10 cellular contexts compared by ENCODE assay signal in the genomic region with DNA sequence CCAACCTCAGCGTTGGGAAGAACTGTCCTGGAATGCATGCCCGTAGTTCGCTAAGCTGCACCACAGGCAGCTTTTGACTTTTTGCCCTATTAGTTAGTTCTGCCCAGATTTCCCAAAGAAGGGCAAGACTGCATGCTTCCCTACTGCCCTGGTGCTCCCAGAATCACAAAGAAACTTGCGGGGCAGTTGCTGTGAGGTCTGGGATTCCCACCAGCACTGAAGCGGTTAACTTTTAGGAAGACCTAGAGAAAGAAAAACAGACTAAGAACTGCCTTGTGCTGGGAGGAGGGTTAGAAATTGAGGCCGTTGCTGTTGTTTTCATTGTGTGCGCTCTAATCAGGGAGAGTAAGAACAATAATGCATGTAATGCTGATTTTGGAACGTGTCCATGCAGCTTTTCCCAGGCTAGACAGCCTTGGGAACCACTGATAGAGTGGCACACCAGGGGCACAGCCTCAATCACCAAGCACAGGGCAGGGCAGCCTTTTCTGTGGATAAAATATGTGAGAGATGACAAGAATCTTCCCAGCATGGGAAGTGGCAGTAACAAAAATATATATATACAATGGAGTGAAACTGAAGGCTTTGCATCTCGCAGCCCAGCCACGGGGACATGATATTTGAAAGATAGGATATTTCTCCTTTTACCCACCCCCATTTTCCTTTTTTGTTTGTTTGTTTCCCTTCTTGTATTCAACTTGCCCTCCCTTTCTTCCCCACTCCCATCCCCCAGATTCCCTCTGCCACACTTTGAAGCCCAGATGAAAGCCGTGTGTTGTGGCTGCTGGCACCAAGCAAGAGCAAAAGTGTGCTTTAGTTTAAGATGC.
DNase-seq lines count a peak whose midpoint lies in the region; ATAC-seq and TF ChIP-seq lines count a peak whose summit lies in the region.
"Had no signal": no experiment of that assay in that cellular context is flagged by ENCODE, and none has a peak within 500 bp of the region (broad histone marks: within the 10 kb centered on the region; RNA-seq: fewer than 3 reads in every experiment).

No MANE protein-coding gene starts in this region.

- ATAC-seq in GM23338 (peak; percentile 95), Panc1 (peak; percentile 71)

- H3K9ac ChIP-seq in GM23248: no peak overlapping the region

- H3K4me2 ChIP-seq in GM23338 (peak overlapping the region; percentile 72), GM23248 (ENCODE audit: unreplicated experiment) (no peak overlapping the region)

- TF ChIP-seq CTCF in GM23338 (conservative IDR thresholded peaks at IDR 0.05; ENCODE audit: low read depth in 2 of 2): no peak
- no peak for TF ChIP-seq CTCF in Panc1 (IDR thresholded peaks at IDR 0.05)

- H3K27me3 ChIP-seq in GM23338 (ENCODE audit: insufficient read depth): no peaks in the 10 kb centered on the region
- no peaks in the 10 kb centered on the region for H3K27me3 ChIP-seq in Panc1 (ENCODE audit: control insufficient read depth, insufficient read depth, low read length)
- no peaks in the 10 kb centered on the region for H3K27me3 ChIP-seq in GM23248 (replicated peaks; ENCODE audit: insufficient read depth)

- intact Hi-C loops in Panc1 (cut with micrococcal nuclease; ENCODE audit: unreplicated experiment): no loop called here
- intact Hi-C loops in head of caudate nucleus (cut with DNase I): loop anchor here (10.0 kb wide), 1 partner anchor 133 kb away; the partner anchor contains the start of gene HEY2

- CTCF ChIA-PET in Panc1 (lab: Charles Lee): no interaction called here

- in situ Hi-C loops in Panc1 (cut with HindIII; ENCODE audit: low pct_unique_long_range_greater_than_20kb, low sequenced_read_pairs) (no loop called here), GM23248 (cut with MboI) (no loop called here)

- 1 to 2% methylated on average over 11 of the region's 11 CpGs for WGBS in GM23248 (ENCODE audit: low coverage in 1 of 2, low lambda C conversion rate in 2 of 2, missing lambda C conversion rate in 2 of 2), 2 experiments

- H3K9me2 ChIP-seq in GM23338 (ENCODE audit: insufficient read depth) (no peaks in the 10 kb centered on the region), GM23248 (ENCODE audit: insufficient read depth) (no peaks in the 10 kb centered on the region)

- POLR2A ChIA-PET in Panc1 (lab: Charles Lee): no interaction called here

- H3K9me3 ChIP-seq in Panc1 (ENCODE audit: control insufficient read depth, insufficient read depth, low read depth, low read length): no peaks in the 10 kb centered on the region
- H3K9me3 ChIP-seq in GM23248 (ENCODE audit: low read depth): no peaks in the 10 kb centered on the region
- H3K9me3 ChIP-seq: HAP-1 had no signal

- peaks cover 38% of the 10 kb centered on the region for H3K4me1 Mint-ChIP-seq in GM23338
- H3K4me1 Mint-ChIP-seq: activated B cell treated with CpG ODN at 0.5 μM for 24 hours had no signal

- H3K36me3 Mint-ChIP-seq in GM23338 (ENCODE audit: low read depth): peaks cover 8% of the 10 kb centered on the region; the same call in 2 of the 3 replicates

- peaks cover 13% of the 10 kb centered on the region for H3K9me3 Mint-ChIP-seq in GM23338
- H3K9me3 Mint-ChIP-seq: activated B cell treated with CpG ODN at 0.5 μM for 24 hours had no signal

- BruUV-seq in Panc1 (replicated peaks; lab: Mats Ljungman, UMichigan): no TSS peak

- H3K4me3 ChIP-seq in GM23338 (peak overlapping the region; percentile 43), Panc1 (ENCODE audit: low read depth in 2 of 2, low read length in 2 of 2) (peak overlapping the region in 1 of 2 experiments; percentile 9; a peak in 1 of 4 replicates), GM23248 (no peak overlapping the region)
- H3K4me3 ChIP-seq: HAP-1 had no signal

- H3F3A ChIP-seq in GM23338 (replicated peaks; ENCODE audit: low read depth) (no peaks in the 10 kb centered on the region), GM23248 (ENCODE audit: insufficient read depth) (no peaks in the 10 kb centered on the region)

- H3K27me3 Mint-ChIP-seq in GM23338 (ENCODE audit: insufficient read depth, low read depth, poor library complexity): peaks cover 5% of the 10 kb centered on the region

- peak; percentile 65 for DNase-seq in GM23338 (ENCODE audit: low spot score)
- no peak for DNase-seq in Panc1 (ENCODE audit: low read depth, low spot score)
- DNase-seq in head of caudate nucleus: peak in 28 of 42 donors; percentile 6 to 66 (median 28)
- peak; percentile 81 for DNase-seq in pons (ENCODE audit: low spot score)
- DNase-seq in NCI-H510A (lab: John Stamatoyannopoulos, UW): no peak
- DNase-seq in HK-2 (ENCODE audit: unreplicated experiment): no peak
- no peak for DNase-seq in NCI-H82 treated with DMSO at 0.1 percent for 48 hours (lab: John Stamatoyannopoulos, UW; ENCODE audit: unreplicated experiment)
- DNase-seq in GM23248: no peak
- DNase-seq: activated B cell treated with CpG ODN at 0.5 μM for 24 hours had no signal

- H3K4me1 ChIP-seq in GM23338 (ENCODE audit: insufficient read depth): peaks cover 21% of the 10 kb centered on the region
- peaks cover 5% of the 10 kb centered on the region; the same call in 1 of the 2 replicates for H3K4me1 ChIP-seq in Panc1 (ENCODE audit: control insufficient read depth, insufficient read depth, low read length)
- no peaks in the 10 kb centered on the region for H3K4me1 ChIP-seq in GM23248 (ENCODE audit: insufficient read depth)
- H3K4me1 ChIP-seq: HAP-1 had no signal

- H2AFZ ChIP-seq in GM23338 (peak overlapping the region; percentile 90), GM23248 (no peak overlapping the region)

- H3K27ac ChIP-seq in GM23338 (ENCODE audit: low read depth) (peak overlapping the region; percentile 73), Panc1 (ENCODE audit: low read length) (no peak overlapping the region), GM23248 (no peak overlapping the region)

- peak overlapping the region; percentile 61 for H3K4me3 Mint-ChIP-seq in GM23338
- H3K4me3 Mint-ChIP-seq: activated B cell treated with CpG ODN at 0.5 μM for 24 hours had no signal

- H4K20me1 ChIP-seq in GM23338 (replicated peaks; ENCODE audit: insufficient read depth) (no peaks in the 10 kb centered on the region), GM23248 (ENCODE audit: insufficient read depth) (no peaks in the 10 kb centered on the region)

- H3K79me2 ChIP-seq in GM23338 (replicated peaks; ENCODE audit: insufficient read depth): no peaks in the 10 kb centered on the region
- no peaks in the 10 kb centered on the region for H3K79me2 ChIP-seq in GM23248 (ENCODE audit: insufficient read depth)

- peak overlapping the region; percentile 88 for H3K27ac Mint-ChIP-seq in GM23338
- H3K27ac Mint-ChIP-seq: activated B cell treated with CpG ODN at 0.5 μM for 24 hours had no signal

- H3K36me3 ChIP-seq in GM23338 (ENCODE audit: insufficient read depth) (no peaks in the 10 kb centered on the region), Panc1 (ENCODE audit: control insufficient read depth, insufficient read depth, low read length) (no peaks in the 10 kb centered on the region), GM23248 (ENCODE audit: low read depth) (no peaks in the 10 kb centered on the region)
- H3K36me3 ChIP-seq: HAP-1 had no signal

TF ChIP-seq in GM23338, 12 proteins besides CTCF, POLR2A, EP300 and RAD21 (continues in another document):
- TF ChIP-seq EZH2 (IDR thresholded peaks at IDR 0.05; ENCODE audit: low read depth, unreplicated experiment) (no peak), NANOG (IDR thresholded peaks at IDR 0.05; ENCODE audit: borderline replicate concordance) (no peak), CREB1 (CRISPR knock-in tag; IDR thresholded peaks at IDR 0.05; ENCODE audit: low read depth) (no peak), EZH2phosphoT487 (IDR thresholded peaks at IDR 0.05; ENCODE audit: unreplicated experiment) (no peak), ETS1 (IDR thresholded peaks at IDR 0.05) (no peak), JUNB (IDR thresholded peaks at IDR 0.05; ENCODE audit: unreplicated experiment) (no peak), STAT1 (IDR thresholded peaks at IDR 0.05; ENCODE audit: unreplicated experiment) (no peak), ZNF331 (CRISPR knock-in tag; IDR thresholded peaks at IDR 0.05; ENCODE audit: low read depth) (no peak)

Comparison
In these comparisons a context has a peak if more than half of its experiments do, and no peak if none do; other contexts are left out.
1. DNase-seq: peak in GM23338 (single experiment), head of caudate nucleus (28 of 42) and pons (single experiment); none in Panc1 (single experiment), NCI-H510A (single experiment), HK-2 (single experiment), NCI-H82 treated with DMSO at 0.1 percent for 48 hours (single experiment) and GM23248 (single experiment).